ENCODE assay signal across 10 cellular contexts in genomic region chr1:226355679-226356583, GRCh38. TPM values are rescaled to one million over a fixed set of nuclear protein-coding genes. Genes with fewer than 3 reads are reported as not detected.
DNase-seq lines count a peak whose midpoint lies in the region; ATAC-seq and TF ChIP-seq lines count a peak whose summit lies in the region.
"Had no signal": no experiment of that assay in that cellular context is flagged by ENCODE, and none has a peak within 500 bp of the region (broad histone marks: within the 10 kb centered on the region; RNA-seq: fewer than 3 reads in every experiment).

No MANE protein-coding gene starts in this region.

- H2AFZ ChIP-seq in KMS-11 (ENCODE audit: low read depth), result no peak overlapping the region
- H2AFZ ChIP-seq: parathyroid adenoma had no signal

- peak overlapping the region; percentile 17; the same call in 1 of the 2 replicates for H3K9ac ChIP-seq in KMS-11
- H3K9ac ChIP-seq in stomach smooth muscle (ENCODE audit: low read length in 2 of 2), result peak overlapping the region in 1 of 2 donors; percentile 2
- H3K9ac ChIP-seq: parathyroid adenoma had no signal

- H3K27ac Mint-ChIP-seq in activated T-cell treated with anti-CD3 and anti-CD28 coated beads, Interleukin-2, amount 50 U/mL, for 72 hours, result peak overlapping the region; percentile 5

- H3K36me3 Mint-ChIP-seq in activated T-cell treated with anti-CD3 and anti-CD28 coated beads, Interleukin-2, amount 50 U/mL, for 72 hours (ENCODE audit: insufficient read depth in 2 of 2), result peaks cover 0 to 7% of the 10 kb centered on the region in 2 donors

- no peak for DNase-seq in activated T-cell treated with anti-CD3 and anti-CD28 coated beads, Interleukin-2, amount 50 U/mL, for 72 hours
- DNase-seq in activated T-cell treated with anti-CD3 and anti-CD28 coated beads for 4 hours (no peak), choroid plexus epithelial cell (ENCODE audit: low read depth) (peak; percentile 5)
- DNase-seq in activated CD8-positive, alpha-beta memory T cell treated with anti-CD3 and anti-CD28 coated beads, Interleukin-2, amount 50 U/mL, for 4 hours, result no peak
- DNase-seq: NCI-H187 had no signal

- no peaks in the 10 kb centered on the region for H4K20me1 ChIP-seq in KMS-11 (ENCODE audit: insufficient read depth)

- no peaks in the 10 kb centered on the region for H3K27me3 ChIP-seq in KMS-11 (ENCODE audit: insufficient read depth, low read depth)
- no peaks in the 10 kb centered on the region for H3K27me3 ChIP-seq in stomach smooth muscle (ENCODE audit: control insufficient read depth in 1 of 2, insufficient read depth in 2 of 2, low read length in 2 of 2)

- H3K9me3 ChIP-seq in stomach smooth muscle (ENCODE audit: control insufficient read depth in 2 of 2, low read length in 2 of 2), result no peaks in the 10 kb centered on the region

- H3K4me1 ChIP-seq in KMS-11 (ENCODE audit: low read depth, poor library complexity, severe bottlenecking), result peaks cover 41% of the 10 kb centered on the region
- peaks cover 17% of the 10 kb centered on the region for H3K4me1 ChIP-seq in stomach smooth muscle (ENCODE audit: control insufficient read depth, insufficient read depth, low read length)
- H3K4me1 ChIP-seq: parathyroid adenoma had no signal

- TF ChIP-seq CTCF in KMS-11 (conservative IDR thresholded peaks at IDR 0.05; ENCODE audit: low read depth, low read length) (no peak), choroid plexus epithelial cell (conservative IDR thresholded peaks at IDR 0.05; ENCODE audit: low read depth, low read length) (no peak)

- H3K4me1 Mint-ChIP-seq in activated T-cell treated with anti-CD3 and anti-CD28 coated beads, Interleukin-2, amount 50 U/mL, for 72 hours (ENCODE audit: low read depth), result no peaks in the 10 kb centered on the region

- no peaks in the 10 kb centered on the region for H3K9me3 Mint-ChIP-seq in activated T-cell treated with anti-CD3 and anti-CD28 coated beads, Interleukin-2, amount 50 U/mL, for 72 hours

- ATAC-seq in activated T-cell treated with anti-CD3 and anti-CD28 coated beads, Interleukin-2, amount 50 U/mL, for 72 hours (replicated peaks in 1 of 2), result no peak
- no peak for ATAC-seq in HG02870 (IDR thresholded peaks at IDR 0.05; ENCODE audit: unreplicated experiment)
- no peak for ATAC-seq in HG03135 (IDR thresholded peaks at IDR 0.05; ENCODE audit: unreplicated experiment)

- H3K36me3 ChIP-seq in KMS-11 (ENCODE audit: insufficient read depth) (peaks cover 6% of the 10 kb centered on the region; the same call in 1 of the 2 replicates), stomach smooth muscle (ENCODE audit: control insufficient read depth in 2 of 2, insufficient read depth in 2 of 2, low read length in 2 of 2) (peaks cover 17 to 23% of the 10 kb centered on the region in 2 donors)

- H3K4me3 Mint-ChIP-seq in activated T-cell treated with anti-CD3 and anti-CD28 coated beads, Interleukin-2, amount 50 U/mL, for 72 hours, result no peak overlapping the region

- H3K27ac ChIP-seq in KMS-11, result peak overlapping the region; percentile 48
- peak overlapping the region; percentile 18 for H3K27ac ChIP-seq in stomach smooth muscle (ENCODE audit: low read length)
- H3K27ac ChIP-seq: parathyroid adenoma had no signal

- H3K27me3 Mint-ChIP-seq in activated T-cell treated with anti-CD3 and anti-CD28 coated beads, Interleukin-2, amount 50 U/mL, for 72 hours (ENCODE audit: low read depth), result no peaks in the 10 kb centered on the region

- no peaks in the 10 kb centered on the region for H3K79me2 ChIP-seq in KMS-11 (ENCODE audit: insufficient read depth, low read depth)
- H3K79me2 ChIP-seq: parathyroid adenoma had no signal

- peak overlapping the region; percentile 89 for H3K4me2 ChIP-seq in KMS-11

- H3K4me3 ChIP-seq in KMS-11 (IDR thresholded peaks at IDR 0.05; ENCODE audit: insufficient read depth, low read depth, low read length), result no peak overlapping the region
- no peak overlapping the region for H3K4me3 ChIP-seq in choroid plexus epithelial cell (ENCODE audit: low read depth, low read length)
- no peak overlapping the region for H3K4me3 ChIP-seq in stomach smooth muscle (ENCODE audit: low read length in 2 of 2)

RNA-seq across cellular contexts. Expression of gene LIN9, which starts 47.0 kb away (rescaled TPM):
- total RNA-seq in activated T-cell treated with anti-CD3 and anti-CD28 coated beads, Interleukin-2, amount 50 U/mL, for 72 hours, result 10 to 100 TPM; 11.3 to 13.2 TPM

RNA-seq across cellular contexts. Expression of gene PARP1, which starts 52.0 kb away (rescaled TPM):
- total RNA-seq in activated T-cell treated with anti-CD3 and anti-CD28 coated beads, Interleukin-2, amount 50 U/mL, for 72 hours, result 100 to 1,000 TPM; 161 to 184 TPM
